1 cellular context compared by ENCODE assay signal in genomic region chr2:16409849-16410248, GRCh38.
A peak's percentile ranks its signal among the peaks of the same experiment; 100 is the strongest.
TF ChIP-seq lines count a peak whose summit lies in the region.

No MANE protein-coding gene starts in this region.

TF ChIP-seq in HepG2, 621 proteins besides CTCF, POLR2A, EP300 and RAD21 (continued from another document):
- TF ChIP-seq ZHX1 (CRISPR knock-in tag; IDR thresholded peaks at IDR 0.05; ENCODE audit: low read depth): no peak
- no peak for TF ChIP-seq PCBP1 (IDR thresholded peaks at IDR 0.05; ENCODE audit: borderline replicate concordance, low read depth, low read length)
- peak; percentile 95 for TF ChIP-seq IKZF1 (IDR thresholded peaks at IDR 0.05)
- TF ChIP-seq MYNN (CRISPR knock-in tag; IDR thresholded peaks at IDR 0.05; ENCODE audit: low read depth): no peak
- no peak for TF ChIP-seq ZNF792 (CRISPR knock-in tag; IDR thresholded peaks at IDR 0.05)
- TF ChIP-seq SYNCRIP (IDR thresholded peaks at IDR 0.05; ENCODE audit: insufficient read depth, low read depth, low read length): no peak
- no peak for TF ChIP-seq ZKSCAN5 (CRISPR knock-in tag; IDR thresholded peaks at IDR 0.05)
- no peak for TF ChIP-seq GMEB2 (CRISPR knock-in tag; IDR thresholded peaks at IDR 0.05; ENCODE audit: low read depth)
